In genomic region chr17:79045001-79045729, GRCh38 we compare ENCODE assay signal across 6 cellular contexts. TPM values are rescaled to one million over a fixed set of nuclear protein-coding genes. Genes with fewer than 3 reads are reported as not detected.
"Had no signal": no experiment of that assay in that cellular context is flagged by ENCODE, and none has a peak within 500 bp of the region (broad histone marks: within the 10 kb centered on the region; RNA-seq: fewer than 3 reads in every experiment).

No MANE protein-coding gene starts in this region.

- H3K9me2 ChIP-seq: SK-N-SH had no signal

- H3K27me3 ChIP-seq: adrenal gland, body of pancreas, tibial nerve had no signal

- H3K9me3 ChIP-seq: adrenal gland, body of pancreas, SK-N-SH, tibial nerve had no signal

- H3K27ac ChIP-seq: adrenal gland, body of pancreas had no signal

- H3K9ac ChIP-seq: SK-N-SH had no signal

- H3K4me2 ChIP-seq: SK-N-SH had no signal

- H3K4me3 ChIP-seq: adrenal gland, body of pancreas, tibial nerve had no signal

RNA-seq across cellular contexts. Expression of gene C1QTNF1, which starts 21.2 kb away (rescaled TPM):
- total RNA-seq: activated T-helper 1 cell treated with anti-CD3 and anti-CD28 coated beads, Interleukin-12 subunit alpha, Interleukin-12 subunit beta, Interleukin-2, Interleukin-4 antibody, amounts not matched to agents 30 ng/mL and 10 ng/mL and 1 ng/mL, durations not matched to agents 14 hours and 24 hours and 36 hours; T-helper 1 cell treated with Interleukin-12 subunit alpha and Interleukin-12 subunit beta and Interleukin-4 antibody, amounts not matched to agents 30 ng/mL and 1 ng/mL, for 36 hours had no signal
